Comparison of ENCODE assay signal across 21 cellular contexts in genomic region chr4:8072235-8072968, GRCh38.
"Had no signal": no experiment of that assay in that cellular context is flagged by ENCODE, and none has a peak within 500 bp of the region (broad histone marks: within the 10 kb centered on the region; RNA-seq: fewer than 3 reads in every experiment).

No MANE protein-coding gene starts in this region.

- H3K4me1 Mint-ChIP-seq: activated B cell treated with CpG ODN at 0.5 μM for 24 hours, immature natural killer cell had no signal

- H3K27ac ChIP-seq: brain microvascular endothelial cell, epithelial cell of prostate, prostate gland, spleen, stomach, thoracic aorta had no signal

- H3K36me3 ChIP-seq: brain microvascular endothelial cell, prostate gland, stomach, thoracic aorta had no signal

- H3K36me3 Mint-ChIP-seq: activated naive CD8-positive, alpha-beta T cell; immature natural killer cell had no signal

- H3K9me3 ChIP-seq: prostate gland, spleen, stomach, thoracic aorta had no signal

- H3K4me3 Mint-ChIP-seq: activated B cell treated with CpG ODN at 0.5 μM for 24 hours; activated CD8-positive, alpha-beta T cell treated with anti-CD3 and anti-CD28 coated beads, Interleukin-2, amount 10 ng/mL, durations not matched to agents 7 days and 5 days; activated naive CD8-positive, alpha-beta T cell; activated T-cell treated with anti-CD3 and anti-CD28 coated beads, Interleukin-2, amount 50 U/mL, for 72 hours; dendritic cell treated with granulocyte-macrophage colony-stimulating factor and Interleukin-4, amounts not matched to agents 40 ng/mL and 50 ng/mL, for 4 days; effector memory CD8-positive, alpha-beta T cell; immature natural killer cell had no signal

- H3K4me3 ChIP-seq: prostate gland, spleen, stomach, thoracic aorta had no signal

- DNase-seq: activated B cell treated with CpG ODN at 0.5 μM for 24 hours; activated CD4-positive, alpha-beta T cell treated with anti-CD3 and anti-CD28 coated beads for 48 hours; activated CD8-positive, alpha-beta memory T cell treated with anti-CD3 and anti-CD28 coated beads, Interleukin-2, amount 50 U/mL, for 4 hours; activated CD8-positive, alpha-beta T cell treated with anti-CD3 and anti-CD28 coated beads, Interleukin-2, amount 10 ng/mL, durations not matched to agents 7 days and 5 days; activated gamma-delta T cell; activated T-cell treated with anti-CD3 and anti-CD28 coated beads, Interleukin-2, amount 50 U/mL, for 72 hours; amniotic stem cell; brain microvascular endothelial cell; effector memory CD8-positive, alpha-beta T cell; foreskin melanocyte; immature natural killer cell; left cardiac atrium; midbrain; spleen; stomach; SW 1271 had no signal

- H3K27ac Mint-ChIP-seq: activated B cell treated with CpG ODN at 0.5 μM for 24 hours; activated CD8-positive, alpha-beta T cell treated with anti-CD3 and anti-CD28 coated beads, Interleukin-2, amount 10 ng/mL, durations not matched to agents 7 days and 5 days; activated naive CD8-positive, alpha-beta T cell; activated T-cell treated with anti-CD3 and anti-CD28 coated beads, Interleukin-2, amount 50 U/mL, for 72 hours; dendritic cell treated with granulocyte-macrophage colony-stimulating factor and Interleukin-4, amounts not matched to agents 40 ng/mL and 50 ng/mL, for 4 days; effector memory CD8-positive, alpha-beta T cell; immature natural killer cell had no signal

- H3K4me1 ChIP-seq: prostate gland had no signal

- H3K9me3 Mint-ChIP-seq: activated B cell treated with CpG ODN at 0.5 μM for 24 hours; activated T-cell treated with anti-CD3 and anti-CD28 coated beads, Interleukin-2, amount 50 U/mL, for 72 hours; dendritic cell treated with granulocyte-macrophage colony-stimulating factor and Interleukin-4, amounts not matched to agents 40 ng/mL and 50 ng/mL, for 4 days; effector memory CD8-positive, alpha-beta T cell; immature natural killer cell had no signal
